Comparison of ENCODE assay signal across 9 cellular contexts in the genomic region with DNA sequence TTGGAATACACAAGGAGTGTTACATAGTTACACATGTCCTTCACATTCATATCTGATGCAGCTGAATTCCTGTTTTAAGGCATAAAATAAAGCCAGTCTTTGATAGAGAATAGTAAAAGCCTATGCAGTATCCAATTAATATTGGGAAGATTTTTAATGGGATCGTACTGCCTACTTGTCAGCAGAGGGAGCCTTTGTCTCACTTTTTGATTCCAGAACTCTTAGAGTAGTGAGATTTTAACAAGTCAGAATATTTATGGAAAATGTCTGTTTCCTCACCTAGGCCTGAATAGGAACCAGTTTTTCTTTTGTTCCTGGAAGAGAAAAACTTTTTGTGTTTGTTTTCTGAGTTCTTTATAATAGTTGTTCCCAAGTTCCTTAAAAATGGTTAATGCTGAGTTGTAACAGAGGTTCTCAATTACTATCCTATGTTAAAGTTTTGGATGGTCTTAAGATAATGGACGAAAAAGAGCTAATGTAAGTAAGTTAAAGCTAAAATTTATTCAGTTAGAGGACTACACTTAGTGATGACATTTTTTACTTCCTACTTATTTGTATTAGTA.
DNase-seq lines count a peak whose midpoint lies in the region; ATAC-seq, FAIRE-seq and TF ChIP-seq lines count a peak whose summit lies in the region.
"Had no signal": no experiment of that assay in that cellular context is flagged by ENCODE, and none has a peak within 500 bp of the region (broad histone marks: within the 10 kb centered on the region; RNA-seq: fewer than 3 reads in every experiment).

No MANE protein-coding gene starts in this region.

- ATAC-seq in sciatic nerve: peak; percentile 83

- intact Hi-C loops in sciatic nerve (cut with DNase I): loop anchor here (10.0 kb wide), 1 partner anchor 501 kb away; no protein-coding TSS in a partner anchor

- TF ChIP-seq POLR2A in NB4 (IDR thresholded peaks at IDR 0.05; ENCODE audit: extremely low read depth, insufficient read length): no peak

- peak; percentile 13 for DNase-seq in GF-D8 (lab: John Stamatoyannopoulos, UW)
- DNase-seq in NB4 (ENCODE audit: low read depth): peak; percentile 61
- peak; percentile 28 for DNase-seq in SKM-1 (lab: John Stamatoyannopoulos, UW; ENCODE audit: unreplicated experiment)
- DNase-seq in frontal cortex (ENCODE audit: low spot score in 2 of 2): peak; percentile 6 to 36
- no peak for DNase-seq in sciatic nerve (ENCODE audit: low spot score)
- DNase-seq in stimulated activated CD4-positive, alpha-beta T cell treated with anti-CD3 and anti-CD28 coated beads, Interleukin-1b, Interleukin-23, amount 100 ng/mL, for 48 hours: no peak
- no peak for DNase-seq in stimulated activated CD4-positive, alpha-beta T cell treated with anti-CD3 and anti-CD28 coated beads, Interleukin-4, amount 100 ng/mL, for 4 hours
- no peak for DNase-seq in NCI-H187 (lab: John Stamatoyannopoulos, UW)
- DNase-seq: naive B cell had no signal

- FAIRE-seq in frontal cortex (lab: Jason Lieb, UNC): peak; percentile 51

- TF ChIP-seq CTCF in NB4 (IDR thresholded peaks at IDR 0.05; ENCODE audit: low read depth, low read length): peak; percentile 58

- no peak overlapping the region for H3K4me3 ChIP-seq in NB4 (ENCODE audit: low read depth, low read length)

Comparison
In these comparisons a context has a peak if more than half of its experiments do, and no peak if none do; other contexts are left out.
1. DNase-seq: peak in GF-D8 (single experiment), NB4 (single experiment), SKM-1 (single experiment) and frontal cortex (2 of 2); none in sciatic nerve (single experiment), stimulated activated CD4-positive, alpha-beta T cell treated with anti-CD3 and anti-CD28 coated beads, Interleukin-1b, Interleukin-23, amount 100 ng/mL, for 48 hours (single experiment), stimulated activated CD4-positive, alpha-beta T cell treated with anti-CD3 and anti-CD28 coated beads, Interleukin-4, amount 100 ng/mL, for 4 hours (0 of 2) and NCI-H187 (0 of 2).